Comparison of ENCODE assay signal across 2 cellular contexts in the genomic region with DNA sequence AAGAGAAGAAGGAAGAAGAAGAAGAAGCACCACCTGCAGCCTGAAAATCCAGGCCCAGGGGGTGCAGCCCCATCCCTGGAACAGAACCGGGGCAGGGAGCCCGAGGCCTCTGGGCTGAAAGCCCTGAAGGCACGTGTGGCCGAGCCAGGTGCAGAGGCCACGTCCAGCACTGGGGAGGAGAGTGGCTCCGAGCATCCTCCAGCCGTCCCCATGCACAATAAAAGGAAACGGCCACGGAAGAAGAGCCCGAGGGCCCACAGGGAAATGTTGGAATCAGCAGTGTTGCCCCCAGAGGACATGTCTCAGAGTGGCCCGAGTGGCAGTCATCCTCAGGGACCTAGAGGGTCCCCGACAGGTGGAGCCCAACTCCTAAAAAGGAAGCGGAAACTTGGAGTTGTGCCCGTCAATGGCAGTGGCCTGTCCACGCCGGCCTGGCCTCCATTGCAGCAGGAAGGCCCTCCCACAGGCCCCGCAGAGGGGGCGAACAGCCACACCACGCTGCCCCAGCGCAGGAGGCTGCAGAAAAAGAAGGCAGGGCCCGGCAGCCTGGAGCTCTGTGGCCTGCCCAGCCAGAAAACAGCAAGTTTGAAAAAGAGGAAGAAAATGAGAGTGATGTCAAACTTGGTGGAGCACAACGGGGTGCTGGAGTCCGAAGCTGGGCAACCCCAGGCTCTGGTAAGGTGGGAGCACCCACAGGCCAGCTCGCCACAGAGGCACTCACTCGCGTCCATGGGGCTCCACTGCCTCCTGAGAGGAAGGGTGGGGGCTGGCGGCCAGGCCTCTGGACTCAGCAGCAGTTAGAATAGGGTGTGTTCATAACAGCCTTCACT.
TF ChIP-seq lines count a peak whose summit lies in the region.

No MANE protein-coding gene starts in this region.

TF ChIP-seq in HCT116, 20 proteins besides CTCF, POLR2A, EP300 and RAD21 (continued from another document):
- TF ChIP-seq, protein P1, sequence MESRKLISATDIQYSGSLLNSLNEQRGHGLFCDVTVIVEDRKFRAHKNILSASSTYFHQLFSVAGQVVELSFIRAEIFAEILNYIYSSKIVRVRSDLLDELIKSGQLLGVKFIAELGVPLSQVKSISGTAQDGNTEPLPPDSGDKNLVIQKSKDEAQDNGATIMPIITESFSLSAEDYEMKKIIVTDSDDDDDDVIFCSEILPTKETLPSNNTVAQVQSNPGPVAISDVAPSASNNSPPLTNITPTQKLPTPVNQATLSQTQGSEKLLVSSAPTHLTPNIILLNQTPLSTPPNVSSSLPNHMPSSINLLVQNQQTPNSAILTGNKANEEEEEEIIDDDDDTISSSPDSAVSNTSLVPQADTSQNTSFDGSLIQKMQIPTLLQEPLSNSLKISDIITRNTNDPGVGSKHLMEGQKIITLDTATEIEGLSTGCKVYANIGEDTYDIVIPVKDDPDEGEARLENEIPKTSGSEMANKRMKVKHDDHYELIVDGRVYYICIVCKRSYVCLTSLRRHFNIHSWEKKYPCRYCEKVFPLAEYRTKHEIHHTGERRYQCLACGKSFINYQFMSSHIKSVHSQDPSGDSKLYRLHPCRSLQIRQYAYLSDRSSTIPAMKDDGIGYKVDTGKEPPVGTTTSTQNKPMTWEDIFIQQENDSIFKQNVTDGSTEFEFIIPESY (IDR thresholded peaks at IDR 0.05; ENCODE audit: extremely low read depth, insufficient replicate concordance, low read length) = no peak
- TF ChIP-seq, protein P2, sequence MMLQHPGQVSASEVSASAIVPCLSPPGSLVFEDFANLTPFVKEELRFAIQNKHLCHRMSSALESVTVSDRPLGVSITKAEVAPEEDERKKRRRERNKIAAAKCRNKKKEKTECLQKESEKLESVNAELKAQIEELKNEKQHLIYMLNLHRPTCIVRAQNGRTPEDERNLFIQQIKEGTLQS (IDR thresholded peaks at IDR 0.05) = no peak
- TF ChIP-seq TCF7L2 (IDR thresholded peaks at IDR 0.05; ENCODE audit: borderline replicate concordance, extremely low read depth, insufficient read depth, insufficient read length) (no peak), CBX3 (IDR thresholded peaks at IDR 0.05; ENCODE audit: low read depth) (no peak), FOSL1 (IDR thresholded peaks at IDR 0.05; ENCODE audit: low read depth) (no peak), EGR1 (IDR thresholded peaks at IDR 0.05; ENCODE audit: low read depth) (no peak), EZH2phosphoT487 (IDR thresholded peaks at IDR 0.05; ENCODE audit: borderline replicate concordance) (no peak), SRF (IDR thresholded peaks at IDR 0.05; ENCODE audit: low read depth) (no peak)
- TF ChIP-seq, protein P3, sequence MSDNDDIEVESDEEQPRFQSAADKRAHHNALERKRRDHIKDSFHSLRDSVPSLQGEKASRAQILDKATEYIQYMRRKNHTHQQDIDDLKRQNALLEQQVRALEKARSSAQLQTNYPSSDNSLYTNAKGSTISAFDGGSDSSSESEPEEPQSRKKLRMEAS (IDR thresholded peaks at IDR 0.05) = no peak

TF ChIP-seq in GM12891, 5 proteins besides CTCF, POLR2A, EP300 and RAD21 (continued from another document):
- TF ChIP-seq POLR2AphosphoS5 (IDR thresholded peaks at IDR 0.05; ENCODE audit: low read depth, low read length) (no peak), POU2F2 (IDR thresholded peaks at IDR 0.05; ENCODE audit: low read depth, low read length) (no peak), TAF1 (IDR thresholded peaks at IDR 0.05; ENCODE audit: low read depth, low read length) (no peak)
